20 cellular contexts compared by ENCODE assay signal in the genomic region with DNA sequence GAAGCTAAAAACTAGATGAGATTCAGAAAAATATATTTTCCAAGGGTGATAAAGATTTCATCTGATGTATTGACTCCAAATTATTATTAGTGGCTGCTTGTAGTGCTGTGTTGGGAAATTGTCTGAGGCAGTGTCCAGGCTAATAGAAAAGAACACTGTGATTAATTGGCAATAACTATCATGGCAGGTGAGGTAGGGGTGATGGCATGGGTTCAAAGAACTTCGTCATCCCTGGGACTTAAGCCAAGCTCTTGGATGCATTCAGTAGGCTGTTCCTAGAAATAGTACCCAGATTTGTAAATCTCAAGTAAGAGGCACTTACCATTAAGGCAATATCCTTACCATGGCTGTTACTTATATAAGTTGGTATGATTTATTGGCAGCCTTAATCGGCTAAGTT.
"Had no signal": no experiment of that assay in that cellular context is flagged by ENCODE, and none has a peak within 500 bp of the region (broad histone marks: within the 10 kb centered on the region; RNA-seq: fewer than 3 reads in every experiment).

No MANE protein-coding gene starts in this region.

- ATAC-seq: body of pancreas; gastroesophageal sphincter; heart right ventricle; left ventricle myocardium superior; mucosa of descending colon; stimulated activated naive CD8-positive, alpha-beta T cell treated with anti-CD3 and anti-CD28 coated beads, Interleukin-15, amount 100 ng/mL, for 72 hours had no signal

- H3K36me3 ChIP-seq: gastroesophageal sphincter, heart right ventricle, right atrium auricular region, suprapubic skin, vagina, WERI-Rb-1 had no signal

- H3K9me3 ChIP-seq: body of pancreas, gastroesophageal sphincter, mucosa of descending colon, suprapubic skin, vagina had no signal

- H3K27me3 ChIP-seq: body of pancreas, right atrium auricular region, suprapubic skin, vagina had no signal

- H3K27ac ChIP-seq: body of pancreas, coronary artery, gastroesophageal sphincter, heart right ventricle, right atrium auricular region, suprapubic skin, vagina, WERI-Rb-1 had no signal

- H3K4me1 ChIP-seq: gastroesophageal sphincter, heart right ventricle, right atrium auricular region, suprapubic skin, vagina had no signal

- H3K4me3 ChIP-seq: body of pancreas, coronary artery, gastroesophageal sphincter, heart right ventricle, mucosa of descending colon, right atrium auricular region, suprapubic skin, vagina had no signal

- DNase-seq: activated CD4-positive, alpha-beta T cell treated with anti-CD3 and anti-CD28 coated beads for 1 hour; activated CD4-positive, alpha-beta T cell treated with anti-CD3 and anti-CD28 coated beads, Interleukin-2, amount 50 U/mL, for 4 hours; central memory CD4-positive, alpha-beta T cell; erythroblast; heart right ventricle; left ventricle myocardium superior; mesenchymal stem cell; mucosa of descending colon; naive B cell; stimulated activated CD4-positive, alpha-beta T cell treated with anti-CD3 and anti-CD28 coated beads, Interleukin-2, amount 100 ng/mL, for 48 hours; stimulated activated naive CD8-positive, alpha-beta T cell treated with anti-CD3 and anti-CD28 coated beads, Interleukin-15, amount 100 ng/mL, for 72 hours; T-helper 2 cell; trophoblast cell; WERI-Rb-1 had no signal
